8 cellular contexts compared by ENCODE assay signal in the genomic region with DNA sequence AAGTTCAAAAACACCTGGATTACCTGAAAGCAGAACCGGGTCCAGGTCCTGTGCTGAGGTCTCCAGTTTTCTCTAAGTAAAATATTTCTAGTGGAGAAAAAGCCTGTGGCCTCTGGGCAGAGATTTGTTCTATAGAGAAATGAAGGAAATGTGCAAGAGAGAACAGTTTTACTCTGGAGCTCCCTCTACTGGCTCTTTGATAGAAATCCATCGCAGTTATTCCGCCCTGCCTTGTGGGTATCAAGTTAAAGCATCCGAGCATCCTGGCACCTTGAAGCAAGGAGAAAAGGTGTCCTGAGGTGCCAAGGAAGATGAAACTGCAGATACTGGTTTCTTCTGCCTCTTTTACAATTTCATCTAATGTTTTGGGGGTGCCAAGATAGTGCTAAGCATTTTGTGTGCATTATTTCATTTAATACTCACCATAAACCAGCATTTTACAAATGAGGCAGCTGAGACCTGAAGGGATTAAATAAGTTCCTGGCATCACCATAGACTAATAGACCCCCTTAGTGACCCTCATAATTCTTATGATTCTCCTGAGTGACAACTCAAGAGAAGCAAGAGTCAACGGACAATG.
DNase-seq lines count a peak whose midpoint lies in the region; ATAC-seq and TF ChIP-seq lines count a peak whose summit lies in the region.

No MANE protein-coding gene starts in this region.

- H3K27ac ChIP-seq in breast epithelium = no peak overlapping the region

- H3K27me3 ChIP-seq in breast epithelium = peaks cover 0 to 29% of the 10 kb centered on the region in 2 donors

- intact Hi-C loops in breast epithelium (cut with DNase I; ENCODE audit: low total_unique reads) = loop anchor here (10.0 kb wide), 1 partner anchor 243 kb away; no protein-coding TSS in a partner anchor

- TF ChIP-seq POLR2A in breast epithelium (IDR thresholded peaks at IDR 0.05) = no peak

- no peaks in the 10 kb centered on the region for H3K36me3 ChIP-seq in breast epithelium

- no peaks in the 10 kb centered on the region for H3K4me1 ChIP-seq in breast epithelium

- no peak overlapping the region for H3K4me3 ChIP-seq in breast epithelium

- H3K9me3 ChIP-seq in breast epithelium = no peaks in the 10 kb centered on the region

- peak in 2 of 3 donors; percentile 23 to 47 for TF ChIP-seq CTCF in breast epithelium (IDR thresholded peaks at IDR 0.05)

- peak; percentile 62 for ATAC-seq in HG03175 (IDR thresholded peaks at IDR 0.05; ENCODE audit: unreplicated experiment)
- ATAC-seq in GM21825 (IDR thresholded peaks at IDR 0.05; ENCODE audit: unreplicated experiment) = no peak

- DNase-seq in SIG-M5 treated with dmso at 0.1 percent for 504 hours (lab: John Stamatoyannopoulos, UW; ENCODE audit: unreplicated experiment) = peak; percentile 57
- DNase-seq in SIG-M5 (lab: John Stamatoyannopoulos, UW) = no peak
- DNase-seq in NCI-H748 (lab: John Stamatoyannopoulos, UW; ENCODE audit: unreplicated experiment) = peak; percentile 47
- DNase-seq in breast epithelium (ENCODE audit: low spot score in 2 of 2) = no peak
- DNase-seq in medulla oblongata (ENCODE audit: extremely low spot score) = peak; percentile 63
- no peak for DNase-seq in NK-92 treated with Interleukin-12 subunit alpha and Interleukin-12 subunit beta, amount 100 ng/mL, for 24 hours (lab: John Stamatoyannopoulos, UW)

Comparison
In these comparisons a context has a peak if more than half of its experiments do, and no peak if none do; other contexts are left out.
1. DNase-seq: peak in SIG-M5 treated with dmso at 0.1 percent for 504 hours (single experiment), NCI-H748 (single experiment) and medulla oblongata (single experiment); none in SIG-M5 (single experiment), breast epithelium (0 of 2) and NK-92 treated with Interleukin-12 subunit alpha and Interleukin-12 subunit beta, amount 100 ng/mL, for 24 hours (single experiment).